ENCODE assay signal across 8 cellular contexts in genomic region chr4:143512978-143513313, GRCh38. TPM values are rescaled to one million over a fixed set of nuclear protein-coding genes. Genes with fewer than 3 reads are reported as not detected.
A peak's percentile ranks its signal among the peaks of the same experiment; 100 is the strongest.
DNase-seq lines count a peak whose midpoint lies in the region; ATAC-seq lines count a peak whose summit lies in the region.

No MANE protein-coding gene starts in this region.

- H3K27me3 Mint-ChIP-seq in activated CD8-positive, alpha-beta memory T cell treated with anti-CD3 and anti-CD28 coated beads, Interleukin-2, amount 10 ng/mL, durations not matched to agents 7 days and 5 days, result peaks cover 13% of the 10 kb centered on the region
- no peaks in the 10 kb centered on the region for H3K27me3 Mint-ChIP-seq in activated T-helper 17 cell treated with anti-CD3 and anti-CD28 coated beads, Interleukin-2, amount 50 U/mL, for 72 hours

- H3K4me1 ChIP-seq in iPS DF 6.9 (ENCODE audit: control insufficient read depth, insufficient read depth, low read length), result no peaks in the 10 kb centered on the region

- intact Hi-C loops in head of caudate nucleus (cut with DNase I), result loop anchor here (10.0 kb wide), 2 partner anchors 178 to 308 kb away; partner anchors contain the start of gene GAB1

- H3K27ac Mint-ChIP-seq in activated CD8-positive, alpha-beta memory T cell treated with anti-CD3 and anti-CD28 coated beads, Interleukin-2, amount 10 ng/mL, durations not matched to agents 7 days and 5 days, result peak overlapping the region; percentile 96
- peak overlapping the region; percentile 99 for H3K27ac Mint-ChIP-seq in activated T-helper 17 cell treated with anti-CD3 and anti-CD28 coated beads, Interleukin-2, amount 50 U/mL, for 72 hours

- no peaks in the 10 kb centered on the region for H3K9me3 ChIP-seq in iPS DF 6.9 (ENCODE audit: control insufficient read depth, insufficient read depth, low read length)

- WGBS in iPS DF 6.9 (ENCODE audit: insufficient coverage, insufficient read length), result no CpG with 5 or more reads among the region's 18 CpGs

- DNase-seq in activated CD8-positive, alpha-beta memory T cell treated with anti-CD3 and anti-CD28 coated beads, Interleukin-2, amount 10 ng/mL, durations not matched to agents 7 days and 5 days, result no peak
- no peak for DNase-seq in activated CD8-positive, alpha-beta memory T cell treated with anti-CD3 and anti-CD28 coated beads, Interleukin-2, amount 50 U/mL, for 48 hours
- DNase-seq in iPS DF 6.9 (ENCODE audit: low read depth, low spot score), result no peak
- DNase-seq in stimulated activated naive CD8-positive, alpha-beta T cell treated with anti-CD3 and anti-CD28 coated beads, Interleukin-15, Interleukin-2, amounts not matched to agents 100 U/mL and 50 U/mL, for 24 hours, result no peak
- no peak for DNase-seq in NCI-H128 (lab: John Stamatoyannopoulos, UW; ENCODE audit: unreplicated experiment)
- no peak for DNase-seq in head of caudate nucleus

- H3K36me3 ChIP-seq in iPS DF 6.9 (ENCODE audit: control insufficient read depth, insufficient read depth, low read length), result no peaks in the 10 kb centered on the region; the same call in 1 of the 2 replicates

- peak; percentile 50 for ATAC-seq in activated CD8-positive, alpha-beta memory T cell treated with anti-CD3 and anti-CD28 coated beads, Interleukin-2, amount 10 ng/mL, durations not matched to agents 7 days and 5 days
- peak; percentile 32 for ATAC-seq in HG03196 (IDR thresholded peaks at IDR 0.05; ENCODE audit: unreplicated experiment)
- ATAC-seq in activated T-helper 17 cell treated with anti-CD3 and anti-CD28 coated beads, Interleukin-2, amount 50 U/mL, for 72 hours (replicated peaks), result peak; percentile 48
- ATAC-seq in stimulated activated naive CD8-positive, alpha-beta T cell treated with anti-CD3 and anti-CD28 coated beads, Interleukin-15, Interleukin-2, amounts not matched to agents 100 U/mL and 50 U/mL, for 24 hours, result peak; percentile 31

- H3K36me3 Mint-ChIP-seq in activated CD8-positive, alpha-beta memory T cell treated with anti-CD3 and anti-CD28 coated beads, Interleukin-2, amount 10 ng/mL, durations not matched to agents 7 days and 5 days, result peaks cover 25% of the 10 kb centered on the region
- H3K36me3 Mint-ChIP-seq in activated T-helper 17 cell treated with anti-CD3 and anti-CD28 coated beads, Interleukin-2, amount 50 U/mL, for 72 hours (ENCODE audit: low read depth), result peaks cover 47% of the 10 kb centered on the region

- H3K9me3 Mint-ChIP-seq in activated CD8-positive, alpha-beta memory T cell treated with anti-CD3 and anti-CD28 coated beads, Interleukin-2, amount 10 ng/mL, durations not matched to agents 7 days and 5 days (ENCODE audit: low read depth), result no peaks in the 10 kb centered on the region
- no peaks in the 10 kb centered on the region for H3K9me3 Mint-ChIP-seq in activated T-helper 17 cell treated with anti-CD3 and anti-CD28 coated beads, Interleukin-2, amount 50 U/mL, for 72 hours

- CTCF ChIA-PET in activated CD8-positive, alpha-beta memory T cell treated with anti-CD3 and anti-CD28 coated beads, Interleukin-2, amount 10 ng/mL, durations not matched to agents 7 days and 5 days (lab: Charles Lee), result no interaction called here

- H3K4me1 Mint-ChIP-seq in activated CD8-positive, alpha-beta memory T cell treated with anti-CD3 and anti-CD28 coated beads, Interleukin-2, amount 10 ng/mL, durations not matched to agents 7 days and 5 days, result peaks cover 24% of the 10 kb centered on the region
- H3K4me1 Mint-ChIP-seq in activated T-helper 17 cell treated with anti-CD3 and anti-CD28 coated beads, Interleukin-2, amount 50 U/mL, for 72 hours, result peaks cover 19% of the 10 kb centered on the region

- peak overlapping the region; percentile 88; the same call in 1 of the 2 replicates for H3K4me3 ChIP-seq in iPS DF 6.9 (ENCODE audit: low read length)

- no peaks in the 10 kb centered on the region for H3K27me3 ChIP-seq in iPS DF 6.9 (ENCODE audit: control insufficient read depth, insufficient read depth, low read length)

- no peak overlapping the region for H3K27ac ChIP-seq in iPS DF 6.9 (ENCODE audit: low read length)

- peak overlapping the region; percentile 98 for H3K4me3 Mint-ChIP-seq in activated CD8-positive, alpha-beta memory T cell treated with anti-CD3 and anti-CD28 coated beads, Interleukin-2, amount 10 ng/mL, durations not matched to agents 7 days and 5 days
- peak overlapping the region; percentile 97 for H3K4me3 Mint-ChIP-seq in activated T-helper 17 cell treated with anti-CD3 and anti-CD28 coated beads, Interleukin-2, amount 50 U/mL, for 72 hours

RNA-seq across cellular contexts. Expression of gene SMARCA5, which starts 0.6 kb away (rescaled TPM):
- 10 to 100 TPM; 51.8 to 59.5 TPM for total RNA-seq in activated CD8-positive, alpha-beta memory T cell treated with anti-CD3 and anti-CD28 coated beads, Interleukin-2, amount 10 ng/mL, durations not matched to agents 7 days and 5 days
- total RNA-seq in activated T-helper 17 cell treated with anti-CD3 and anti-CD28 coated beads, Interleukin-2, amount 50 U/mL, for 72 hours, result 10 to 100 TPM; 45.4 to 55.1 TPM
